In genomic region chr1:155044812-155045690, GRCh38 we compare ENCODE assay signal across 9 cellular contexts. TPM values are rescaled to one million over a fixed set of nuclear protein-coding genes. Genes with fewer than 3 reads are reported as not detected.
DNase-seq lines count a peak whose midpoint lies in the region; ATAC-seq and TF ChIP-seq lines count a peak whose summit lies in the region.
"Had no signal": no experiment of that assay in that cellular context is flagged by ENCODE, and none has a peak within 500 bp of the region (broad histone marks: within the 10 kb centered on the region; RNA-seq: fewer than 3 reads in every experiment).

No MANE protein-coding gene starts in this region.

- no peaks in the 10 kb centered on the region for H3K27me3 ChIP-seq in H9 (ENCODE audit: insufficient read depth, low read length)
- no peaks in the 10 kb centered on the region for H3K27me3 ChIP-seq in testis

- H3K4me1 ChIP-seq in H9 (ENCODE audit: insufficient read depth, low read length) (no peaks in the 10 kb centered on the region; the same call in 1 of the 2 replicates), mucosa of descending colon (ENCODE audit: low read depth) (peaks cover 28% of the 10 kb centered on the region), testis (peaks cover 5% of the 10 kb centered on the region)

- CTCF ChIA-PET in activated CD8-positive, alpha-beta memory T cell treated with anti-CD3 and anti-CD28 coated beads, Interleukin-2, amount 10 ng/mL, durations not matched to agents 7 days and 5 days (lab: Charles Lee): interaction anchor here (0.6 to 25.7 kb wide), 19 partner anchors 10 to 485 kb away, joined by 3 to 328 read pairs (median 4); partner anchors contain the start of genes ADAM15, EFNA3, EFNA4 and PYGO2

- H3K4ac ChIP-seq in H9 (ENCODE audit: low read depth, low read length): no peak overlapping the region

- H3K9me3 Mint-ChIP-seq in CD14-positive monocyte (peaks cover 0 to 1% (median 0%) of the 10 kb centered on the region in 7 donors), H9 (no peaks in the 10 kb centered on the region; a peak in 1 of 5 replicates)
- H3K9me3 Mint-ChIP-seq in activated CD8-positive, alpha-beta memory T cell treated with anti-CD3 and anti-CD28 coated beads, Interleukin-2, amount 10 ng/mL, durations not matched to agents 7 days and 5 days (ENCODE audit: low read depth): no peaks in the 10 kb centered on the region
- H3K9me3 Mint-ChIP-seq: IgD-negative memory B cell had no signal

- H3K27ac Mint-ChIP-seq in CD14-positive monocyte (peak overlapping the region in 4 of 7 donors; percentile 19 to 81 (median 50)), H9 (peak overlapping the region in 2 of 3 experiments; percentile 71 to 75; a peak in 3 of 7 replicates)
- H3K27ac Mint-ChIP-seq in activated CD8-positive, alpha-beta memory T cell treated with anti-CD3 and anti-CD28 coated beads, Interleukin-2, amount 10 ng/mL, durations not matched to agents 7 days and 5 days: no peak overlapping the region
- H3K27ac Mint-ChIP-seq: IgD-negative memory B cell had no signal

- H3K9ac ChIP-seq in H9 (ENCODE audit: extremely low read depth, insufficient read length, low read length): no peak overlapping the region

- H4K5ac ChIP-seq in H9 (ENCODE audit: insufficient read length, low read depth, low read length): no peak overlapping the region

- peak; percentile 93 for ATAC-seq in activated CD8-positive, alpha-beta memory T cell treated with anti-CD3 and anti-CD28 coated beads, Interleukin-2, amount 10 ng/mL, durations not matched to agents 7 days and 5 days
- peak; percentile 89 for ATAC-seq in mucosa of descending colon
- no peak for ATAC-seq in GM18517 (IDR thresholded peaks at IDR 0.05; ENCODE audit: unreplicated experiment)

- H3K36me3 Mint-ChIP-seq in CD14-positive monocyte (peaks cover 0 to 3% of the 10 kb centered on the region in 2 donors), H9 (ENCODE audit: insufficient read depth in 1 of 3, low read depth in 3 of 3) (no peaks in the 10 kb centered on the region; a peak in 2 of 7 replicates)
- no peaks in the 10 kb centered on the region for H3K36me3 Mint-ChIP-seq in activated CD8-positive, alpha-beta memory T cell treated with anti-CD3 and anti-CD28 coated beads, Interleukin-2, amount 10 ng/mL, durations not matched to agents 7 days and 5 days

- H3K9me3 ChIP-seq in H9 (ENCODE audit: control insufficient read depth, low read depth, low read length): no peaks in the 10 kb centered on the region
- no peaks in the 10 kb centered on the region for H3K9me3 ChIP-seq in mucosa of descending colon
- H3K9me3 ChIP-seq in testis: no peaks in the 10 kb centered on the region

- no peak overlapping the region for H2AFZ ChIP-seq in H9 (ENCODE audit: low read length)

- intact Hi-C loops in CD14-positive monocyte (cut with micrococcal nuclease) (loop anchor here in 1 of 2 donors (5.0 kb wide), 1 partner anchor 73 kb away; the partner anchor contains the start of genes CKS1B and SHC1), mucosa of descending colon (cut with DNase I, micrococcal nuclease) (no loop called here), testis (cut with DNase I; ENCODE audit: low total_unique reads) (no loop called here)

- H2BK12ac ChIP-seq in H9 (ENCODE audit: insufficient read length, low read depth, low read length): no peak overlapping the region

- peaks cover 2% of the 10 kb centered on the region for H4K20me1 ChIP-seq in H9 (ENCODE audit: control insufficient read depth, insufficient read depth, insufficient read length)

- H3K23ac ChIP-seq in H9 (ENCODE audit: insufficient read length, low read depth, low read length): no peak overlapping the region

- TF ChIP-seq CTCF in CD14-positive monocyte (IDR thresholded peaks at IDR 0.05): peak; percentile 75
- TF ChIP-seq CTCF in H9 (conservative IDR thresholded peaks at IDR 0.05): peak; percentile 84
- TF ChIP-seq CTCF in epithelial cell of esophagus (IDR thresholded peaks at IDR 0.05; ENCODE audit: insufficient read depth, low read depth, low read length, missing control alignments): peak; percentile 69
- peak; percentile 75 for TF ChIP-seq CTCF in mucosa of descending colon (IDR thresholded peaks at IDR 0.05)
- TF ChIP-seq CTCF in testis (IDR thresholded peaks at IDR 0.05): peak in 2 of 3 experiments; percentile 53 to 55

- H3K56ac ChIP-seq in H9 (ENCODE audit: insufficient read length, low read depth, low read length): no peak overlapping the region

- H2AK5ac ChIP-seq in H9 (ENCODE audit: insufficient read length, low read length): no peak overlapping the region

- no peak overlapping the region for H3T11ph ChIP-seq in H9 (ENCODE audit: low read length)

- no peak overlapping the region for H3K18ac ChIP-seq in H9 (ENCODE audit: insufficient read length, low read depth, low read length)

- H3K79me1 ChIP-seq in H9 (ENCODE audit: insufficient read depth, low read depth, low read length, poor library complexity, severe bottlenecking): no peaks in the 10 kb centered on the region

- no peak overlapping the region for H2BK20ac ChIP-seq in H9 (ENCODE audit: low read depth, low read length, poor library complexity, severe bottlenecking)

- WGBS in H9 (ENCODE audit: extremely low coverage, insufficient read length, low lambda C conversion rate): no CpG with 5 or more reads among the region's 7 CpGs
- 78 to 80% methylated on average over 7 of the region's 7 CpGs for WGBS in testis, 2 donors

- peak overlapping the region in 1 of 2 donors; percentile 57 for H3K4me3 Mint-ChIP-seq in CD14-positive monocyte
- H3K4me3 Mint-ChIP-seq in H9: peak overlapping the region in 1 of 2 experiments; percentile 56; a peak in 2 of 5 replicates
- H3K4me3 Mint-ChIP-seq in activated CD8-positive, alpha-beta memory T cell treated with anti-CD3 and anti-CD28 coated beads, Interleukin-2, amount 10 ng/mL, durations not matched to agents 7 days and 5 days: no peak overlapping the region

- TF ChIP-seq POLR2A in testis (IDR thresholded peaks at IDR 0.05): no peak

- H3K79me2 ChIP-seq in H9 (ENCODE audit: insufficient read depth, low read length): no peaks in the 10 kb centered on the region

- H4K91ac ChIP-seq in H9 (ENCODE audit: insufficient read length, low read depth, low read length): no peak overlapping the region

- DNase-seq in CD14-positive monocyte (ENCODE audit: low spot score) (peak; percentile 84), H9 (peak; percentile 87), NCI-H82 treated with DMSO at 0.1 percent for 48 hours (lab: John Stamatoyannopoulos, UW; ENCODE audit: unreplicated experiment) (peak; percentile 73), epithelial cell of esophagus (ENCODE audit: low read depth) (peak; percentile 68), mucosa of descending colon (peak; percentile 82 to 92 (median 87)), testis (peak; percentile 85)
- peak; percentile 81 for DNase-seq in activated CD8-positive, alpha-beta memory T cell treated with anti-CD3 and anti-CD28 coated beads, Interleukin-2, amount 10 ng/mL, durations not matched to agents 7 days and 5 days

- H3K4me3 ChIP-seq in epithelial cell of esophagus (ENCODE audit: low read length): no peak overlapping the region
- H3K4me3 ChIP-seq in mucosa of descending colon: no peak overlapping the region
- no peak overlapping the region for H3K4me3 ChIP-seq in testis

- H3K4me1 Mint-ChIP-seq in CD14-positive monocyte: peaks cover 16% of the 10 kb centered on the region
- peaks cover 22 to 46% of the 10 kb centered on the region in 2 experiments for H3K4me1 Mint-ChIP-seq in H9
- H3K4me1 Mint-ChIP-seq in activated CD8-positive, alpha-beta memory T cell treated with anti-CD3 and anti-CD28 coated beads, Interleukin-2, amount 10 ng/mL, durations not matched to agents 7 days and 5 days: peaks cover 15% of the 10 kb centered on the region

- H3K27ac ChIP-seq in H9 (ENCODE audit: insufficient read length, low read depth, low read length) (no peak overlapping the region), testis (no peak overlapping the region)

- H3K4me2 ChIP-seq in H9 (ENCODE audit: insufficient read depth, insufficient read length, low read length): no peak overlapping the region

- peaks cover 2 to 7% (median 4%) of the 10 kb centered on the region in 3 donors for H3K27me3 Mint-ChIP-seq in CD14-positive monocyte (ENCODE audit: low read depth in 3 of 3)
- peaks cover 19% of the 10 kb centered on the region for H3K27me3 Mint-ChIP-seq in H9 (ENCODE audit: low read depth)
- peaks cover 5% of the 10 kb centered on the region for H3K27me3 Mint-ChIP-seq in activated CD8-positive, alpha-beta memory T cell treated with anti-CD3 and anti-CD28 coated beads, Interleukin-2, amount 10 ng/mL, durations not matched to agents 7 days and 5 days

- H4K8ac ChIP-seq in H9 (replicated peaks; ENCODE audit: insufficient read length, low read depth, low read length): no peak overlapping the region

- H2BK120ac ChIP-seq in H9 (ENCODE audit: low read depth, low read length, poor library complexity, severe bottlenecking): no peak overlapping the region

- H2BK15ac ChIP-seq in H9 (ENCODE audit: low read depth, low read length): no peak overlapping the region

- H3K14ac ChIP-seq in H9 (ENCODE audit: insufficient read depth, low read length): no peak overlapping the region

- no peaks in the 10 kb centered on the region for H3K36me3 ChIP-seq in mucosa of descending colon (ENCODE audit: low read depth)
- no peaks in the 10 kb centered on the region for H3K36me3 ChIP-seq in testis (ENCODE audit: low read depth, missing control alignments)

- H3K23me2 ChIP-seq in H9 (ENCODE audit: insufficient read length, low read depth, low read length, poor library complexity, severe bottlenecking): no peaks in the 10 kb centered on the region

- no peak overlapping the region for H2BK5ac ChIP-seq in H9 (ENCODE audit: insufficient read length, low read length)

RNA-seq across cellular contexts. Expression of gene ADAM15, which starts 6.1 kb away (rescaled TPM):
- polyA plus RNA-seq in CD14-positive monocyte: 10 to 100 TPM; 44.5 to 74.3 TPM
- total RNA-seq in H9 (2021): 29.6 and 30.6 TPM in 2 replicates
- total RNA-seq in activated CD8-positive, alpha-beta memory T cell treated with anti-CD3 and anti-CD28 coated beads, Interleukin-2, amount 10 ng/mL, durations not matched to agents 7 days and 5 days: 10 to 100 TPM; 41.7 to 47.5 TPM
- total RNA-seq in mucosa of descending colon: 100 to 1,000 TPM in 1 of 3 donors, 10 to 100 TPM in 2; 71.8 to 148 (median 79.7) TPM
- total RNA-seq in testis: 10 to 100 TPM; 30.7 to 34.5 TPM
- polyA plus RNA-seq in testis (ENCODE audit: insufficient read depth, low read depth, low replicate concordance): 42.6 TPM

RNA-seq across cellular contexts. Expression of gene DCST1, which starts 11.4 kb away (rescaled TPM):
- not detected for polyA plus RNA-seq in CD14-positive monocyte
- total RNA-seq in H9 (2021): not detected in 2 replicates
- not detected for total RNA-seq in activated CD8-positive, alpha-beta memory T cell treated with anti-CD3 and anti-CD28 coated beads, Interleukin-2, amount 10 ng/mL, durations not matched to agents 7 days and 5 days
- total RNA-seq in mucosa of descending colon: under 1 TPM in 2 of 3 donors, not detected in 1; 0.19 to 0.20 TPM
- 1 to 10 TPM; 4.5 to 9.4 TPM for total RNA-seq in testis
- polyA plus RNA-seq in testis (ENCODE audit: insufficient read depth, low read depth, low replicate concordance): 15.2 TPM
- polyA plus RNA-seq: IgD-negative memory B cell had no signal

RNA-seq across cellular contexts. Expression of gene DCST2, which starts 11.5 kb away (rescaled TPM):
- polyA plus RNA-seq in CD14-positive monocyte (not detected), testis (ENCODE audit: insufficient read depth, low read depth, low replicate concordance) (20.4 TPM)
- total RNA-seq in H9 (2021) (0.35 and 0.44 TPM in 2 replicates), mucosa of descending colon (1 to 10 TPM; 1.7 to 3.3 (median 2.3) TPM), testis (10 to 100 TPM in 1 of 2 donors, 1 to 10 TPM in 1; 9.9 to 14.4 TPM)
- total RNA-seq in activated CD8-positive, alpha-beta memory T cell treated with anti-CD3 and anti-CD28 coated beads, Interleukin-2, amount 10 ng/mL, durations not matched to agents 7 days and 5 days: under 1 TPM; 0.09 to 0.29 TPM
- polyA plus RNA-seq: IgD-negative memory B cell had no signal

RNA-seq across cellular contexts. Expression of gene EFNA4, which starts 18.5 kb away (rescaled TPM):
- 1 to 10 TPM; 2.3 to 4.1 TPM for polyA plus RNA-seq in CD14-positive monocyte
- 11.7 and 11.8 TPM in 2 replicates for total RNA-seq in H9 (2021)
- total RNA-seq in activated CD8-positive, alpha-beta memory T cell treated with anti-CD3 and anti-CD28 coated beads, Interleukin-2, amount 10 ng/mL, durations not matched to agents 7 days and 5 days: 1 to 10 TPM; 3.8 to 5.3 TPM
- total RNA-seq in mucosa of descending colon: 10 to 100 TPM; 12.3 to 27.2 (median 26.4) TPM
- total RNA-seq in testis: 1 to 10 TPM; 5.3 to 6.9 TPM
- 6.0 TPM for polyA plus RNA-seq in testis (ENCODE audit: insufficient read depth, low read depth, low replicate concordance)

RNA-seq across cellular contexts. Expression of gene EFNA3, which starts 33.6 kb away (rescaled TPM):
- polyA plus RNA-seq in CD14-positive monocyte (under 1 TPM; 0.45 to 0.92 TPM), testis (ENCODE audit: insufficient read depth, low read depth, low replicate concordance) (9.9 TPM)
- total RNA-seq in H9 (2021) (3.9 and 4.6 TPM in 2 replicates), mucosa of descending colon (10 to 100 TPM in 1 of 3 donors, 1 to 10 TPM in 2; 2.1 to 17.4 (median 5.6) TPM), testis (1 to 10 TPM; 7.5 to 7.7 TPM)
- 1 to 10 TPM; 1.9 to 2.8 TPM for total RNA-seq in activated CD8-positive, alpha-beta memory T cell treated with anti-CD3 and anti-CD28 coated beads, Interleukin-2, amount 10 ng/mL, durations not matched to agents 7 days and 5 days
